9 cellular contexts compared by ENCODE assay signal in the genomic region with DNA sequence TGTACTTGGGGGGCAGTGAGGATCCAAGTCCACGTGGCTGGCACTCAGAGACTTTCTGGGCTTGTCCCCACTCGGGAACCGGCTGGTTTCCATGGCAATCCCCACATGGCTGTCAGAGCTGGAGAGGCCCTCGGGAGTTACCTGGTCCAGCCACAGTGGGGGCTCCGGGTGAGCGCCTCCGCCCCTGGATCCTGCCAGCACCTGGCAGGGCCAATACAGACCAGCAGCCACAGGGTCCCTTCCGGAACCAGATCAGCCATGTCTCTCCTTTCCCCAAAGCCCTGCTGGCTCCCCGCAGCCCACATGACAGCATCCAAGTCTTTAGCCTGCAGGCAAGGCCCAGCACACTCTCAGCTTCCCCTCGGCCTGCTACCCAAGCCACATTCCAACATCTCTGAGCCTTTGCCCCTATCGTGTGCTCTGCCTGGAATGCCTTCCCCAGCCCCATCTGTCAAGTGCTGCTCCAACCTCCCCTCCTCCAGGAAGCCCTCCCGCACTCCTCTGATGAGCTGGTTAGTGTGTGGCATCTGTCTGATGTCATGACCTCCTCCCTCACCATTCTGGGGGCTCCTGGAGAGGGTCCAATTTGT. TPM values are rescaled to one million over a fixed set of nuclear protein-coding genes. Genes with fewer than 3 reads are reported as not detected.
DNase-seq lines count a peak whose midpoint lies in the region; ATAC-seq and TF ChIP-seq lines count a peak whose summit lies in the region.
"Had no signal": no experiment of that assay in that cellular context is flagged by ENCODE, and none has a peak within 500 bp of the region (broad histone marks: within the 10 kb centered on the region; RNA-seq: fewer than 3 reads in every experiment).

No MANE protein-coding gene starts in this region.

- intact Hi-C loops in ascending aorta (cut with DNase I): loop anchor here (2.0 kb wide), 1 partner anchor 39 kb away; no protein-coding TSS in a partner anchor

- TF ChIP-seq CTCF in ascending aorta (IDR thresholded peaks at IDR 0.05): no peak

- H3K4me3 ChIP-seq in H7 (ENCODE audit: insufficient read depth, low read depth, low read length): no peak overlapping the region
- peak overlapping the region in 1 of 2 donors; percentile 45 for H3K4me3 ChIP-seq in ascending aorta
- peak overlapping the region in 1 of 2 donors; percentile 22 for H3K4me3 ChIP-seq in stomach smooth muscle (ENCODE audit: low read length in 2 of 2)

- H3K36me3 ChIP-seq in H7 (replicated peaks; ENCODE audit: control insufficient read depth, insufficient read depth, low read length): no peaks in the 10 kb centered on the region
- no peaks in the 10 kb centered on the region for H3K36me3 ChIP-seq in ascending aorta
- no peaks in the 10 kb centered on the region for H3K36me3 ChIP-seq in stomach smooth muscle (ENCODE audit: control insufficient read depth in 2 of 2, insufficient read depth in 2 of 2, low read length in 2 of 2)

- no peaks in the 10 kb centered on the region for H3K27me3 ChIP-seq in H7 (ENCODE audit: control insufficient read depth, insufficient read depth, low read length)
- no peaks in the 10 kb centered on the region for H3K27me3 ChIP-seq in ascending aorta
- no peaks in the 10 kb centered on the region for H3K27me3 ChIP-seq in stomach smooth muscle (ENCODE audit: control insufficient read depth in 1 of 2, insufficient read depth in 2 of 2, low read length in 2 of 2)

- no peak overlapping the region for H3K9ac ChIP-seq in stomach smooth muscle (ENCODE audit: low read length in 2 of 2)

- ATAC-seq in HG03432 (IDR thresholded peaks at IDR 0.05; ENCODE audit: unreplicated experiment) (no peak), HG03439 (IDR thresholded peaks at IDR 0.05; ENCODE audit: unreplicated experiment) (no peak)

- peak; percentile 76 for DNase-seq in H7
- DNase-seq in ascending aorta (ENCODE audit: low spot score in 2 of 2): no peak
- DNase-seq in islet precursor cell: peak; percentile 93
- DNase-seq in putamen (ENCODE audit: low spot score): no peak
- DNase-seq in AML-193 (lab: John Stamatoyannopoulos, UW): no peak
- DNase-seq: NCI-H526 had no signal

- H3K4me1 ChIP-seq in ascending aorta (peaks cover 60 to 83% of the 10 kb centered on the region in 2 donors), stomach smooth muscle (ENCODE audit: control insufficient read depth, insufficient read depth, low read length) (peaks cover 81% of the 10 kb centered on the region)

- H3K27ac ChIP-seq in ascending aorta: peak overlapping the region; percentile 89 to 92
- H3K27ac ChIP-seq in stomach smooth muscle (ENCODE audit: low read length): peak overlapping the region; percentile 53

- no peaks in the 10 kb centered on the region for H3K9me3 ChIP-seq in ascending aorta
- H3K9me3 ChIP-seq in stomach smooth muscle (ENCODE audit: control insufficient read depth in 2 of 2, low read length in 2 of 2): no peaks in the 10 kb centered on the region

RNA-seq across cellular contexts. Expression of gene PLXND1, which starts 8.6 kb away (rescaled TPM):
- total RNA-seq in H7 (2014; rRNA removed; shearing (Covaris generic)): 59.0 and 70.4 TPM in 2 replicates
- total RNA-seq in ascending aorta: 407 TPM

RNA-seq across cellular contexts. Expression of gene H1-8, which starts 54.9 kb away (rescaled TPM):
- not detected in 2 replicates for total RNA-seq in H7 (2014; rRNA removed; shearing (Covaris generic))
- total RNA-seq in ascending aorta: not detected

Comparison
In these comparisons a context has a peak if more than half of its experiments do, and no peak if none do; other contexts are left out.
1. DNase-seq: peak in H7 (single experiment) and islet precursor cell (single experiment); none in ascending aorta (0 of 2), putamen (single experiment) and AML-193 (0 of 2).